In the genomic region with DNA sequence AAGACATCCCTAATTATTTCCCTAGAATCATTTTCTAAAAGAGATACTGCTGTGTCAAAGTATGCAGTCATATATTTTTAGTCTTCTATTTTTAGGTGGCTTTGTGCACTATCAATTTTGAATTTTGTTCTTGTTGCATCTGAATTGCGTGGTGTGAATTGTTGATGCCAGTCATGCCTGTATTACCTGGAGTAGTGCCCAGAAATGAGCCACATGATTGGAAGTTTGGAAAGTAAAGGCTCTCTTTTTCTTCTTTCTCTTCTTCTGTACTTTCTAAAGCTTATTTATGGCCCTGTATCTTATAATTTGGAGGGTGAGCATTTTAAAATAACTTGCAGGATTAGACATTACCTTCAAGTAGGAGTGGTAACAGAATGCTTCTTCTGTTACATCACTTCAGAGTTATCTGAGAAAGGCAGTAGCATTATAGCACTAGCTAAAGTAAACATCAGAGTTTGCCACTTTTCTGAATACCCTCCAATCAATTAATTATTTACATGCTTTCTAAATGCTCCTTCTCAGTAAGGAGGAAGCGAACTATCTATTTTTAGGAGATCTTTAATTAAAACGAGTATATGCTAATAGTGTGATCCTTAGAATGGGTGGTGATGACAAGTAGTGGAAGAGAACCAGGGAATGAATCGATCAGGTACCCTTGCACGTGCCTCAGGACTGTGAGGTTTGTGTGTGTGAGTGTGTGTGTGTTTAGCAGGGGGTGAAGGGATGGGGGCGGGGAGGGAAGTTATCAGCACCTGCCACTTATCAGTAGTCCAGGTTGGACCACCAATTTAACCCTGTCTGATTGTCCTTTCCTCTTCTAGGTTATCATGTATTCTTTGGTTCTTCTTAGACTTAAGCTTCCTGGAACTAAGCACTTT, we compare ENCODE assay signal across 1 cellular context.
TF ChIP-seq lines count a peak whose summit lies in the region.

No MANE protein-coding gene starts in this region.

TF ChIP-seq in GM23338, 12 proteins besides CTCF, POLR2A, EP300 and RAD21 (continued from another document):
- TF ChIP-seq, protein P1, sequence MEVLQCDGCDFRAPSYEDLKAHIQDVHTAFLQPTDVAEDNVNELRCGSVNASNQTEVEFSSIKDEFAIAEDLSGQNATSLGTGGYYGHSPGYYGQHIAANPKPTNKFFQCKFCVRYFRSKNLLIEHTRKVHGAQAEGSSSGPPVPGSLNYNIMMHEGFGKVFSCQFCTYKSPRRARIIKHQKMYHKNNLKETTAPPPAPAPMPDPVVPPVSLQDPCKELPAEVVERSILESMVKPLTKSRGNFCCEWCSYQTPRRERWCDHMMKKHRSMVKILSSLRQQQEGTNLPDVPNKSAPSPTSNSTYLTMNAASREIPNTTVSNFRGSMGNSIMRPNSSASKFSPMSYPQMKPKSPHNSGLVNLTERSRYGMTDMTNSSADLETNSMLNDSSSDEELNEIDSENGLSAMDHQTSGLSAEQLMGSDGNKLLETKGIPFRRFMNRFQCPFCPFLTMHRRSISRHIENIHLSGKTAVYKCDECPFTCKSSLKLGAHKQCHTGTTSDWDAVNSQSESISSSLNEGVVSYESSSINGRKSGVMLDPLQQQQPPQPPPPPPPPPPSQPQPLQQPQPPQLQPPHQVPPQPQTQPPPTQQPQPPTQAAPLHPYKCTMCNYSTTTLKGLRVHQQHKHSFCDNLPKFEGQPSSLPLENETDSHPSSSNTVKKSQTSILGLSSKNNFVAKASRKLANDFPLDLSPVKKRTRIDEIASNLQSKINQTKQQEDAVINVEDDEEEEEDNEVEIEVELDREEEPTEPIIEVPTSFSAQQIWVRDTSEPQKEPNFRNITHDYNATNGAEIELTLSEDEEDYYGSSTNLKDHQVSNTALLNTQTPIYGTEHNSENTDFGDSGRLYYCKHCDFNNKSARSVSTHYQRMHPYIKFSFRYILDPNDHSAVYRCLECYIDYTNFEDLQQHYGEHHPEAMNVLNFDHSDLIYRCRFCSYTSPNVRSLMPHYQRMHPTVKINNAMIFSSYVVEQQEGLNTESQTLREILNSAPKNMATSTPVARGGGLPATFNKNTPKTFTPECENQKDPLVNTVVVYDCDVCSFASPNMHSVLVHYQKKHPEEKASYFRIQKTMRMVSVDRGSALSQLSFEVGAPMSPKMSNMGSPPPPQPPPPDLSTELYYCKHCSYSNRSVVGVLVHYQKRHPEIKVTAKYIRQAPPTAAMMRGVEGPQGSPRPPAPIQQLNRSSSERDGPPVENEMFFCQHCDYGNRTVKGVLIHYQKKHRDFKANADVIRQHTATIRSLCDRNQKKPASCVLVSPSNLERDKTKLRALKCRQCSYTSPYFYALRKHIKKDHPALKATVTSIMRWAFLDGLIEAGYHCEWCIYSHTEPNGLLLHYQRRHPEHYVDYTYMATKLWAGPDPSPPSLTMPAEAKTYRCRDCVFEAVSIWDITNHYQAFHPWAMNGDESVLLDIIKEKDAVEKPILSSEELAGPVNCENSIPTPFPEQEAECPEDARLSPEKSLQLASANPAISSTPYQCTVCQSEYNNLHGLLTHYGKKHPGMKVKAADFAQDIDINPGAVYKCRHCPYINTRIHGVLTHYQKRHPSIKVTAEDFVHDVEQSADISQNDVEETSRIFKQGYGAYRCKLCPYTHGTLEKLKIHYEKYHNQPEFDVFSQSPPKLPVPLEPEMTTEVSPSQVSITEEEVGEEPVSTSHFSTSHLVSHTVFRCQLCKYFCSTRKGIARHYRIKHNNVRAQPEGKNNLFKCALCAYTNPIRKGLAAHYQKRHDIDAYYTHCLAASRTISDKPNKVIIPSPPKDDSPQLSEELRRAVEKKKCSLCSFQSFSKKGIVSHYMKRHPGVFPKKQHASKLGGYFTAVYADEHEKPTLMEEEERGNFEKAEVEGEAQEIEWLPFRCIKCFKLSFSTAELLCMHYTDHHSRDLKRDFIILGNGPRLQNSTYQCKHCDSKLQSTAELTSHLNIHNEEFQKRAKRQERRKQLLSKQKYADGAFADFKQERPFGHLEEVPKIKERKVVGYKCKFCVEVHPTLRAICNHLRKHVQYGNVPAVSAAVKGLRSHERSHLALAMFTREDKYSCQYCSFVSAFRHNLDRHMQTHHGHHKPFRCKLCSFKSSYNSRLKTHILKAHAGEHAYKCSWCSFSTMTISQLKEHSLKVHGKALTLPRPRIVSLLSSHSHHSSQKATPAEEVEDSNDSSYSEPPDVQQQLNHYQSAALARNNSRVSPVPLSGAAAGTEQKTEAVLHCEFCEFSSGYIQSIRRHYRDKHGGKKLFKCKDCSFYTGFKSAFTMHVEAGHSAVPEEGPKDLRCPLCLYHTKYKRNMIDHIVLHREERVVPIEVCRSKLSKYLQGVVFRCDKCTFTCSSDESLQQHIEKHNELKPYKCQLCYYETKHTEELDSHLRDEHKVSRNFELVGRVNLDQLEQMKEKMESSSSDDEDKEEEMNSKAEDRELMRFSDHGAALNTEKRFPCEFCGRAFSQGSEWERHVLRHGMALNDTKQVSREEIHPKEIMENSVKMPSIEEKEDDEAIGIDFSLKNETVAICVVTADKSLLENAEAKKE (CRISPR knock-in tag; IDR thresholded peaks at IDR 0.05), result no peak
- TF ChIP-seq EZH2phosphoT487 (IDR thresholded peaks at IDR 0.05; ENCODE audit: unreplicated experiment) (no peak), POLR2AphosphoS5 (IDR thresholded peaks at IDR 0.05; ENCODE audit: low read depth) (no peak), ETS1 (IDR thresholded peaks at IDR 0.05) (no peak), STAT1 (IDR thresholded peaks at IDR 0.05; ENCODE audit: unreplicated experiment) (no peak), NANOG (IDR thresholded peaks at IDR 0.05; ENCODE audit: borderline replicate concordance) (no peak), CREB1 (CRISPR knock-in tag; IDR thresholded peaks at IDR 0.05; ENCODE audit: low read depth) (no peak), ZNF114 (CRISPR knock-in tag; IDR thresholded peaks at IDR 0.05) (no peak)
- TF ChIP-seq, protein P2, sequence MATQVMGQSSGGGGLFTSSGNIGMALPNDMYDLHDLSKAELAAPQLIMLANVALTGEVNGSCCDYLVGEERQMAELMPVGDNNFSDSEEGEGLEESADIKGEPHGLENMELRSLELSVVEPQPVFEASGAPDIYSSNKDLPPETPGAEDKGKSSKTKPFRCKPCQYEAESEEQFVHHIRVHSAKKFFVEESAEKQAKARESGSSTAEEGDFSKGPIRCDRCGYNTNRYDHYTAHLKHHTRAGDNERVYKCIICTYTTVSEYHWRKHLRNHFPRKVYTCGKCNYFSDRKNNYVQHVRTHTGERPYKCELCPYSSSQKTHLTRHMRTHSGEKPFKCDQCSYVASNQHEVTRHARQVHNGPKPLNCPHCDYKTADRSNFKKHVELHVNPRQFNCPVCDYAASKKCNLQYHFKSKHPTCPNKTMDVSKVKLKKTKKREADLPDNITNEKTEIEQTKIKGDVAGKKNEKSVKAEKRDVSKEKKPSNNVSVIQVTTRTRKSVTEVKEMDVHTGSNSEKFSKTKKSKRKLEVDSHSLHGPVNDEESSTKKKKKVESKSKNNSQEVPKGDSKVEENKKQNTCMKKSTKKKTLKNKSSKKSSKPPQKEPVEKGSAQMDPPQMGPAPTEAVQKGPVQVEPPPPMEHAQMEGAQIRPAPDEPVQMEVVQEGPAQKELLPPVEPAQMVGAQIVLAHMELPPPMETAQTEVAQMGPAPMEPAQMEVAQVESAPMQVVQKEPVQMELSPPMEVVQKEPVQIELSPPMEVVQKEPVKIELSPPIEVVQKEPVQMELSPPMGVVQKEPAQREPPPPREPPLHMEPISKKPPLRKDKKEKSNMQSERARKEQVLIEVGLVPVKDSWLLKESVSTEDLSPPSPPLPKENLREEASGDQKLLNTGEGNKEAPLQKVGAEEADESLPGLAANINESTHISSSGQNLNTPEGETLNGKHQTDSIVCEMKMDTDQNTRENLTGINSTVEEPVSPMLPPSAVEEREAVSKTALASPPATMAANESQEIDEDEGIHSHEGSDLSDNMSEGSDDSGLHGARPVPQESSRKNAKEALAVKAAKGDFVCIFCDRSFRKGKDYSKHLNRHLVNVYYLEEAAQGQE (IDR thresholded peaks at IDR 0.05; ENCODE audit: unreplicated experiment), result no peak
